1 cellular context compared by ENCODE assay signal in genomic region chr1:228646717-228647522, GRCh38.
TF ChIP-seq lines count a peak whose summit lies in the region.

No MANE protein-coding gene starts in this region.

TF ChIP-seq in GM12878, 131 proteins besides CTCF, POLR2A, EP300 and RAD21 (continued from another document):
- TF ChIP-seq IRF5 (IDR thresholded peaks at IDR 0.05; ENCODE audit: borderline replicate concordance), result no peak
- peak in 1 of 2 experiments; percentile 19; a peak in 1 of 4 replicates for TF ChIP-seq IKZF2 (IDR thresholded peaks at IDR 0.05)
- TF ChIP-seq, protein P1, sequence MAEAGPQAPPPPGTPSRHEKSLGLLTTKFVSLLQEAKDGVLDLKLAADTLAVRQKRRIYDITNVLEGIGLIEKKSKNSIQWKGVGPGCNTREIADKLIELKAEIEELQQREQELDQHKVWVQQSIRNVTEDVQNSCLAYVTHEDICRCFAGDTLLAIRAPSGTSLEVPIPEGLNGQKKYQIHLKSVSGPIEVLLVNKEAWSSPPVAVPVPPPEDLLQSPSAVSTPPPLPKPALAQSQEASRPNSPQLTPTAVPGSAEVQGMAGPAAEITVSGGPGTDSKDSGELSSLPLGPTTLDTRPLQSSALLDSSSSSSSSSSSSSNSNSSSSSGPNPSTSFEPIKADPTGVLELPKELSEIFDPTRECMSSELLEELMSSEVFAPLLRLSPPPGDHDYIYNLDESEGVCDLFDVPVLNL (IDR thresholded peaks at IDR 0.05; ENCODE audit: low read depth, low read length), result no peak
- no peak for TF ChIP-seq ATF7 (IDR thresholded peaks at IDR 0.05; ENCODE audit: low read depth)
- no peak for TF ChIP-seq SPI1 (IDR thresholded peaks at IDR 0.05; ENCODE audit: borderline replicate concordance, insufficient read depth, low read depth, low read length)
- no peak for TF ChIP-seq ZNF207 (IDR thresholded peaks at IDR 0.05; ENCODE audit: borderline replicate concordance)
- no peak for TF ChIP-seq STAT3 (IDR thresholded peaks at IDR 0.05; ENCODE audit: low read depth, low read length)
- no peak for TF ChIP-seq DPF2 (IDR thresholded peaks at IDR 0.05)
- TF ChIP-seq, protein P2, sequence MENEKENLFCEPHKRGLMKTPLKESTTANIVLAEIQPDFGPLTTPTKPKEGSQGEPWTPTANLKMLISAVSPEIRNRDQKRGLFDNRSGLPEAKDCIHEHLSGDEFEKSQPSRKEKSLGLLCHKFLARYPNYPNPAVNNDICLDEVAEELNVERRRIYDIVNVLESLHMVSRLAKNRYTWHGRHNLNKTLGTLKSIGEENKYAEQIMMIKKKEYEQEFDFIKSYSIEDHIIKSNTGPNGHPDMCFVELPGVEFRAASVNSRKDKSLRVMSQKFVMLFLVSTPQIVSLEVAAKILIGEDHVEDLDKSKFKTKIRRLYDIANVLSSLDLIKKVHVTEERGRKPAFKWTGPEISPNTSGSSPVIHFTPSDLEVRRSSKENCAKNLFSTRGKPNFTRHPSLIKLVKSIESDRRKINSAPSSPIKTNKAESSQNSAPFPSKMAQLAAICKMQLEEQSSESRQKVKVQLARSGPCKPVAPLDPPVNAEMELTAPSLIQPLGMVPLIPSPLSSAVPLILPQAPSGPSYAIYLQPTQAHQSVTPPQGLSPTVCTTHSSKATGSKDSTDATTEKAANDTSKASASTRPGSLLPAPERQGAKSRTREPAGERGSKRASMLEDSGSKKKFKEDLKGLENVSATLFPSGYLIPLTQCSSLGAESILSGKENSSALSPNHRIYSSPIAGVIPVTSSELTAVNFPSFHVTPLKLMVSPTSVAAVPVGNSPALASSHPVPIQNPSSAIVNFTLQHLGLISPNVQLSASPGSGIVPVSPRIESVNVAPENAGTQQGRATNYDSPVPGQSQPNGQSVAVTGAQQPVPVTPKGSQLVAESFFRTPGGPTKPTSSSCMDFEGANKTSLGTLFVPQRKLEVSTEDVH (IDR thresholded peaks at IDR 0.05; ENCODE audit: low read depth, partially characterized antibody), result no peak
